1 cellular context compared by ENCODE assay signal in the genomic region with DNA sequence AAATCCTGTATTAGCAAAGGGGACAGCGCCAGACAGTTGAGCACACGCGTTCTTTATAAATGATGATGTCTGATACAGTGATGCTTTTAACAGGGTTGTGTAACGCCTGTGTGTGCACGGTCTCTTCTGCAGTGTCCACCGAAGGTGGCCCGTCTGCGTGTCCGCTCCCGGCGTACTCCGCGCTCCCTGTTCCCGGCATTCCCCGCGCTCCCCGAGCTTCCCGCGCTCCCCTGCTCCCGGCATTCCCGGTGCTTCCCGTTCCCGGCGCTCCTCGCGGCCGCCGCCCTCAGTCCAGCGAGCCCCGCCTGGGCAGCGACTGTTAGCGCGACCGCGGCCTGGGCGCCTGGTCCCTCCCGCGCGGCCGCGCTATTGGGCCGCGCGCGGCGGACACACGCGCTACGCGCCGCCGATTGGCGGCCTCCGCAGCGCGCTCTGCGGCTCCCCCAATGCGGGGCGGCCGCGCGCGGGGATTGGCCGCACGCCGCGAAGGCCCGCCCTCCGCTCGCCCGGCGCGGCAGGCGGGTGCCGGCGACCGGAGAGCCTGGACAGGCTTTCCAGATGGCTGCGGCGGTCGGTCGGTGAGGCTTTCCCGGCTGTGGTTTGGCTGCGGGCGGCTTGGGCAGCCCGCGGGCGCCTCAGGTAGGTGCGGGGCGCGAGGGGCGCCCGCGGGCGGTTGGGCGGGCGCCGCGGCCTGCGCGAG.
TF ChIP-seq lines count a peak whose summit lies in the region.

A gene (plus strand): TSS at position 497 of the 700 bp plus-strand sequence. CDS start 5,723 bp downstream, outside the sequence.

TF ChIP-seq in HepG2, 621 proteins besides CTCF, POLR2A, EP300 and RAD21 (continued from another document and continues in another):
- TF ChIP-seq, protein P1, sequence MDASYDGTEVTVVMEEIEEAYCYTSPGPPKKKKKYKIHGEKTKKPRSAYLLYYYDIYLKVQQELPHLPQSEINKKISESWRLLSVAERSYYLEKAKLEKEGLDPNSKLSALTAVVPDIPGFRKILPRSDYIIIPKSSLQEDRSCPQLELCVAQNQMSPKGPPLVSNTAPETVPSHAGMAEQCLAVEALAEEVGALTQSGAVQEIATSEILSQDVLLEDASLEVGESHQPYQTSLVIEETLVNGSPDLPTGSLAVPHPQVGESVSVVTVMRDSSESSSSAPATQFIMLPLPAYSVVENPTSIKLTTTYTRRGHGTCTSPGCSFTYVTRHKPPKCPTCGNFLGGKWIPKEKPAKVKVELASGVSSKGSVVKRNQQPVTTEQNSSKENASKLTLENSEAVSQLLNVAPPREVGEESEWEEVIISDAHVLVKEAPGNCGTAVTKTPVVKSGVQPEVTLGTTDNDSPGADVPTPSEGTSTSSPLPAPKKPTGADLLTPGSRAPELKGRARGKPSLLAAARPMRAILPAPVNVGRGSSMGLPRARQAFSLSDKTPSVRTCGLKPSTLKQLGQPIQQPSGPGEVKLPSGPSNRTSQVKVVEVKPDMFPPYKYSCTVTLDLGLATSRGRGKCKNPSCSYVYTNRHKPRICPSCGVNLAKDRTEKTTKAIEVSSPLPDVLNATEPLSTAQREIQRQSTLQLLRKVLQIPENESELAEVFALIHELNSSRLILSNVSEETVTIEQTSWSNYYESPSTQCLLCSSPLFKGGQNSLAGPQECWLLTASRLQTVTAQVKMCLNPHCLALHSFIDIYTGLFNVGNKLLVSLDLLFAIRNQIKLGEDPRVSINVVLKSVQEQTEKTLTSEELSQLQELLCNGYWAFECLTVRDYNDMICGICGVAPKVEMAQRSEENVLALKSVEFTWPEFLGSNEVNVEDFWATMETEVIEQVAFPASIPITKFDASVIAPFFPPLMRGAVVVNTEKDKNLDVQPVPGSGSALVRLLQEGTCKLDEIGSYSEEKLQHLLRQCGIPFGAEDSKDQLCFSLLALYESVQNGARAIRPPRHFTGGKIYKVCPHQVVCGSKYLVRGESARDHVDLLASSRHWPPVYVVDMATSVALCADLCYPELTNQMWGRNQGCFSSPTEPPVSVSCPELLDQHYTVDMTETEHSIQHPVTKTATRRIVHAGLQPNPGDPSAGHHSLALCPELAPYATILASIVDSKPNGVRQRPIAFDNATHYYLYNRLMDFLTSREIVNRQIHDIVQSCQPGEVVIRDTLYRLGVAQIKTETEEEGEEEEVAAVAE (CRISPR knock-in tag; IDR thresholded peaks at IDR 0.05; ENCODE audit: borderline replicate concordance), result no peak
- TF ChIP-seq ZNF224 (CRISPR knock-in tag; IDR thresholded peaks at IDR 0.05) (no peak), KLF9 (CRISPR knock-in tag; IDR thresholded peaks at IDR 0.05; ENCODE audit: low read depth) (no peak), ZNF562 (CRISPR knock-in tag; IDR thresholded peaks at IDR 0.05; ENCODE audit: borderline replicate concordance) (peak; percentile 67), ZSCAN30 (CRISPR knock-in tag; IDR thresholded peaks at IDR 0.05) (no peak), ZNF589 (CRISPR knock-in tag; conservative IDR thresholded peaks at IDR 0.05) (peak; percentile 72; the same call in 1 of the 2 replicates), ZNF75D (CRISPR knock-in tag; IDR thresholded peaks at IDR 0.05; ENCODE audit: borderline replicate concordance) (no peak), FOXK1 (CRISPR knock-in tag; IDR thresholded peaks at IDR 0.05; ENCODE audit: borderline replicate concordance, low read depth) (peak; percentile 79; the same call in 1 of the 2 replicates), ZNF616 (CRISPR knock-in tag; IDR thresholded peaks at IDR 0.05; ENCODE audit: low read depth) (peak; percentile 84; the same call in 1 of the 2 replicates), ZNF615 (CRISPR knock-in tag; IDR thresholded peaks at IDR 0.05; ENCODE audit: borderline replicate concordance) (no peak), ZNF713 (CRISPR knock-in tag; IDR thresholded peaks at IDR 0.05) (no peak), BCL6 (CRISPR knock-in tag; IDR thresholded peaks at IDR 0.05) (peak; percentile 45), CBX2 (IDR thresholded peaks at IDR 0.05; ENCODE audit: low read depth, low read length) (no peak), CBX2 (CRISPR knock-in tag; IDR thresholded peaks at IDR 0.05; ENCODE audit: low read depth) (no peak), ZFP41 (CRISPR knock-in tag; IDR thresholded peaks at IDR 0.05; ENCODE audit: borderline replicate concordance) (no peak), BRD4 (CRISPR knock-in tag; IDR thresholded peaks at IDR 0.05) (peak; percentile 91), ZNF451 (CRISPR knock-in tag; IDR thresholded peaks at IDR 0.05) (peak; percentile 91), HNRNPH1 (optimal IDR thresholded peaks at IDR 0.05; ENCODE audit: low read depth, low read length) (no peak), HIVEP1 (CRISPR knock-in tag; IDR thresholded peaks at IDR 0.05) (0 out of 2 replicates have a peak, but pooled peaks have one; percentile 48), MZF1 (CRISPR knock-in tag; IDR thresholded peaks at IDR 0.05; ENCODE audit: borderline replicate concordance) (no peak), ZNF367 (CRISPR knock-in tag; IDR thresholded peaks at IDR 0.05; ENCODE audit: borderline replicate concordance) (no peak), CHD2 (IDR thresholded peaks at IDR 0.05; ENCODE audit: low read depth, low read length) (peak; percentile 76), ZKSCAN1 (IDR thresholded peaks at IDR 0.05; ENCODE audit: low read length) (no peak), ERF (CRISPR knock-in tag; IDR thresholded peaks at IDR 0.05) (peak; percentile 80), FOXO1 (CRISPR knock-in tag; IDR thresholded peaks at IDR 0.05) (peak; percentile 67)
- TF ChIP-seq, protein P2, sequence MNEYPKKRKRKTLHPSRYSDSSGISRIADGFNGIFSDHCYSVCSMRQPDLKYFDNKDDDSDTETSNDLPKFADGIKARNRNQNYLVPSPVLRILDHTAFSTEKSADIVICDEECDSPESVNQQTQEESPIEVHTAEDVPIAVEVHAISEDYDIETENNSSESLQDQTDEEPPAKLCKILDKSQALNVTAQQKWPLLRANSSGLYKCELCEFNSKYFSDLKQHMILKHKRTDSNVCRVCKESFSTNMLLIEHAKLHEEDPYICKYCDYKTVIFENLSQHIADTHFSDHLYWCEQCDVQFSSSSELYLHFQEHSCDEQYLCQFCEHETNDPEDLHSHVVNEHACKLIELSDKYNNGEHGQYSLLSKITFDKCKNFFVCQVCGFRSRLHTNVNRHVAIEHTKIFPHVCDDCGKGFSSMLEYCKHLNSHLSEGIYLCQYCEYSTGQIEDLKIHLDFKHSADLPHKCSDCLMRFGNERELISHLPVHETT (CRISPR knock-in tag; conservative IDR thresholded peaks at IDR 0.05), result peak; percentile 100
- TF ChIP-seq, protein P3, sequence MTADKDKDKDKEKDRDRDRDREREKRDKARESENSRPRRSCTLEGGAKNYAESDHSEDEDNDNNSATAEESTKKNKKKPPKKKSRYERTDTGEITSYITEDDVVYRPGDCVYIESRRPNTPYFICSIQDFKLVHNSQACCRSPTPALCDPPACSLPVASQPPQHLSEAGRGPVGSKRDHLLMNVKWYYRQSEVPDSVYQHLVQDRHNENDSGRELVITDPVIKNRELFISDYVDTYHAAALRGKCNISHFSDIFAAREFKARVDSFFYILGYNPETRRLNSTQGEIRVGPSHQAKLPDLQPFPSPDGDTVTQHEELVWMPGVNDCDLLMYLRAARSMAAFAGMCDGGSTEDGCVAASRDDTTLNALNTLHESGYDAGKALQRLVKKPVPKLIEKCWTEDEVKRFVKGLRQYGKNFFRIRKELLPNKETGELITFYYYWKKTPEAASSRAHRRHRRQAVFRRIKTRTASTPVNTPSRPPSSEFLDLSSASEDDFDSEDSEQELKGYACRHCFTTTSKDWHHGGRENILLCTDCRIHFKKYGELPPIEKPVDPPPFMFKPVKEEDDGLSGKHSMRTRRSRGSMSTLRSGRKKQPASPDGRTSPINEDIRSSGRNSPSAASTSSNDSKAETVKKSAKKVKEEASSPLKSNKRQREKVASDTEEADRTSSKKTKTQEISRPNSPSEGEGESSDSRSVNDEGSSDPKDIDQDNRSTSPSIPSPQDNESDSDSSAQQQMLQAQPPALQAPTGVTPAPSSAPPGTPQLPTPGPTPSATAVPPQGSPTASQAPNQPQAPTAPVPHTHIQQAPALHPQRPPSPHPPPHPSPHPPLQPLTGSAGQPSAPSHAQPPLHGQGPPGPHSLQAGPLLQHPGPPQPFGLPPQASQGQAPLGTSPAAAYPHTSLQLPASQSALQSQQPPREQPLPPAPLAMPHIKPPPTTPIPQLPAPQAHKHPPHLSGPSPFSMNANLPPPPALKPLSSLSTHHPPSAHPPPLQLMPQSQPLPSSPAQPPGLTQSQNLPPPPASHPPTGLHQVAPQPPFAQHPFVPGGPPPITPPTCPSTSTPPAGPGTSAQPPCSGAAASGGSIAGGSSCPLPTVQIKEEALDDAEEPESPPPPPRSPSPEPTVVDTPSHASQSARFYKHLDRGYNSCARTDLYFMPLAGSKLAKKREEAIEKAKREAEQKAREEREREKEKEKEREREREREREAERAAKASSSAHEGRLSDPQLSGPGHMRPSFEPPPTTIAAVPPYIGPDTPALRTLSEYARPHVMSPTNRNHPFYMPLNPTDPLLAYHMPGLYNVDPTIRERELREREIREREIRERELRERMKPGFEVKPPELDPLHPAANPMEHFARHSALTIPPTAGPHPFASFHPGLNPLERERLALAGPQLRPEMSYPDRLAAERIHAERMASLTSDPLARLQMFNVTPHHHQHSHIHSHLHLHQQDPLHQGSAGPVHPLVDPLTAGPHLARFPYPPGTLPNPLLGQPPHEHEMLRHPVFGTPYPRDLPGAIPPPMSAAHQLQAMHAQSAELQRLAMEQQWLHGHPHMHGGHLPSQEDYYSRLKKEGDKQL (CRISPR knock-in tag; IDR thresholded peaks at IDR 0.05; ENCODE audit: low read depth), result 0 out of 2 replicates have a peak, but pooled peaks have one; percentile 31
- TF ChIP-seq, protein P4, sequence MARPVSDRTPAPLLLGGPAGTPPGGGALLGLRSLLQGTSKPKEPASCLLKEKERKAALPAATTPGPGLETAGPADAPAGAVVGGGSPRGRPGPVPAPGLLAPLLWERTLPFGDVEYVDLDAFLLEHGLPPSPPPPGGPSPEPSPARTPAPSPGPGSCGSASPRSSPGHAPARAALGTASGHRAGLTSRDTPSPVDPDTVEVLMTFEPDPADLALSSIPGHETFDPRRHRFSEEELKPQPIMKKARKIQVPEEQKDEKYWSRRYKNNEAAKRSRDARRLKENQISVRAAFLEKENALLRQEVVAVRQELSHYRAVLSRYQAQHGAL (CRISPR knock-in tag; IDR thresholded peaks at IDR 0.05; ENCODE audit: not compliant biosample characterization), result no peak
- TF ChIP-seq, protein P5, sequence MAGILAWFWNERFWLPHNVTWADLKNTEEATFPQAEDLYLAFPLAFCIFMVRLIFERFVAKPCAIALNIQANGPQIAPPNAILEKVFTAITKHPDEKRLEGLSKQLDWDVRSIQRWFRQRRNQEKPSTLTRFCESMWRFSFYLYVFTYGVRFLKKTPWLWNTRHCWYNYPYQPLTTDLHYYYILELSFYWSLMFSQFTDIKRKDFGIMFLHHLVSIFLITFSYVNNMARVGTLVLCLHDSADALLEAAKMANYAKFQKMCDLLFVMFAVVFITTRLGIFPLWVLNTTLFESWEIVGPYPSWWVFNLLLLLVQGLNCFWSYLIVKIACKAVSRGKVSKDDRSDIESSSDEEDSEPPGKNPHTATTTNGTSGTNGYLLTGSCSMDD (CRISPR knock-in tag; IDR thresholded peaks at IDR 0.05), result no peak
- TF ChIP-seq, protein P6, sequence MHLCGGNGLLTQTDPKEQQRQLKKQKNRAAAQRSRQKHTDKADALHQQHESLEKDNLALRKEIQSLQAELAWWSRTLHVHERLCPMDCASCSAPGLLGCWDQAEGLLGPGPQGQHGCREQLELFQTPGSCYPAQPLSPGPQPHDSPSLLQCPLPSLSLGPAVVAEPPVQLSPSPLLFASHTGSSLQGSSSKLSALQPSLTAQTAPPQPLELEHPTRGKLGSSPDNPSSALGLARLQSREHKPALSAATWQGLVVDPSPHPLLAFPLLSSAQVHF (CRISPR knock-in tag; IDR thresholded peaks at IDR 0.05), result peak; percentile 90
- TF ChIP-seq, protein P7, sequence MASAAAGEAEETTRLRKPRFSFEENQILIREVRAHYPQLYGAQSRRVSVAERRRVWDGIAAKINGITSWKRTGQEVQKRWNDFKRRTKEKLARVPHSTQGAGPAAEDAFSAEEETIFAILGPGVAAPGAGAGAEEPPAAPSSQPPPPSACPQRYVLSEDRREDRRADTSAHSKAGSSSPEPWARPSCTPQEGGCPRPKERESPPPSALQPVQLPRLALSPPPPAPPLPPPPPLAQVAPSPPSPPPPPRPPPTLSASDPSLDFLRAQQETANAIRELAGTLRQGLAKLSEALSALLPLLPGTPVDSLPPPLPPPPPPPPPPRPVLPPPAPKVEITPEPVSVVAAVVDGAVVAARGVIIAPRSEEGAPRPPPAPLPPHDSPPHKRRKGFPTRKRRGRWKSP (CRISPR knock-in tag; IDR thresholded peaks at IDR 0.05), result peak; percentile 71; the same call in 1 of the 2 replicates
- TF ChIP-seq, protein P8, sequence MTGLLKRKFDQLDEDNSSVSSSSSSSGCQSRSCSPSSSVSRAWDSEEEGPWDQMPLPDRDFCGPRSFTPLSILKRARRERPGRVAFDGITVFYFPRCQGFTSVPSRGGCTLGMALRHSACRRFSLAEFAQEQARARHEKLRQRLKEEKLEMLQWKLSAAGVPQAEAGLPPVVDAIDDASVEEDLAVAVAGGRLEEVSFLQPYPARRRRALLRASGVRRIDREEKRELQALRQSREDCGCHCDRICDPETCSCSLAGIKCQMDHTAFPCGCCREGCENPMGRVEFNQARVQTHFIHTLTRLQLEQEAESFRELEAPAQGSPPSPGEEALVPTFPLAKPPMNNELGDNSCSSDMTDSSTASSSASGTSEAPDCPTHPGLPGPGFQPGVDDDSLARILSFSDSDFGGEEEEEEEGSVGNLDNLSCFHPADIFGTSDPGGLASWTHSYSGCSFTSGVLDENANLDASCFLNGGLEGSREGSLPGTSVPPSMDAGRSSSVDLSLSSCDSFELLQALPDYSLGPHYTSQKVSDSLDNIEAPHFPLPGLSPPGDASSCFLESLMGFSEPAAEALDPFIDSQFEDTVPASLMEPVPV (CRISPR knock-in tag; IDR thresholded peaks at IDR 0.05), result peak; percentile 75
